29 cellular contexts compared by ENCODE assay signal in the genomic region with DNA sequence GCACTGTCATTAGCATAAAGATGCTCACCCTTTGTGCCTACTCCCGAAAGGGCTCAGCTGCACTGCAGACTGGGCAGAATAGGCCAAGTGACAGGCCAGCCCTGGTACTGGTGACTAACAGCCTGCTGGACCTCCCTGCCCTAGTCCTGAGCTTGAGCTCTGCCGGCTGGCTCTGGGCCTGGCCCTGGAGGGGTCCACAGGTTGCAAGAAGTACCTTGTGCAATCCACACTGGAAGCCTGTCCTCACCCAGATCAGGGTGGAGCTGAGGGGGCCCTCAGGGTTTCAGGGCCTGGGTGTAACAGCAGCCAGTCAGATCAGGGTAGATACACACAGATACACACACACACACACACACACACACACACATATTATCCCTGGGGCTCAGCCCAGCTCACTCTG. TPM values are rescaled to one million over a fixed set of nuclear protein-coding genes. Genes with fewer than 3 reads are reported as not detected.
DNase-seq lines count a peak whose midpoint lies in the region; ATAC-seq and TF ChIP-seq lines count a peak whose summit lies in the region.
"Had no signal": no experiment of that assay in that cellular context is flagged by ENCODE, and none has a peak within 500 bp of the region (broad histone marks: within the 10 kb centered on the region; RNA-seq: fewer than 3 reads in every experiment).

No MANE protein-coding gene starts in this region.

- BruUV-seq in MCF 10A (replicated peaks; lab: Mats Ljungman, UMichigan): no TSS peak

- peaks cover 12% of the 10 kb centered on the region for H3K27me3 Mint-ChIP-seq in MCF 10A (ENCODE audit: insufficient read depth, unreplicated experiment)
- H3K27me3 Mint-ChIP-seq: central memory CD8-positive, alpha-beta T cell; stimulated activated naive B cell treated with anti-CD40 and anti-IgM and Interleukin-4, amounts not matched to agents 10 μg/mL and 1 μg/mL and 100 μg/mL, for 72 hours had no signal

- CTCF ChIA-PET in MCF 10A (lab: Yijun Ruan, JAX): interaction anchor here (0.9 to 5.3 kb wide), 4 partner anchors 14 to 132 kb away, joined by 4 to 31 read pairs (median 10); no protein-coding TSS in a partner anchor

- H3K4me1 ChIP-seq in left lung (peaks cover 0 to 12% of the 10 kb centered on the region in 2 donors), SJCRH30 (peaks cover 4% of the 10 kb centered on the region; the same call in 1 of the 2 replicates)
- H3K4me1 ChIP-seq: uterus had no signal

- H3K4me3 Mint-ChIP-seq in MCF 10A (ENCODE audit: unreplicated experiment): no peak overlapping the region
- no peak overlapping the region for H3K4me3 Mint-ChIP-seq in stimulated activated effector memory CD8-positive, alpha-beta T cell treated with anti-CD3 and anti-CD28 coated beads, Interleukin-12 subunit alpha, Interleukin-12 subunit beta, amount 100 ng/mL, for 72 hours
- H3K4me3 Mint-ChIP-seq: CD4-positive, CD25-positive, alpha-beta regulatory T cell; central memory CD8-positive, alpha-beta T cell; neural crest cell; stimulated activated naive B cell treated with anti-CD40 and anti-IgM and Interleukin-4, amounts not matched to agents 10 μg/mL and 1 μg/mL and 100 μg/mL, for 72 hours; T-helper 2 cell treated with Interferon-gamma antibody and Interleukin-4, amounts not matched to agents 5 μg/mL and 100 μg/mL, for 36 hours had no signal

- no peak overlapping the region for H3K4me3 ChIP-seq in NB4 (ENCODE audit: low read depth, low read length)
- no peak overlapping the region for H3K4me3 ChIP-seq in left lung
- no peak overlapping the region for H3K4me3 ChIP-seq in SJCRH30
- H3K4me3 ChIP-seq: GM23248, sigmoid colon, suprapubic skin, uterus had no signal

- ATAC-seq in left lung (peak; percentile 97), HG03521 (IDR thresholded peaks at IDR 0.05; ENCODE audit: unreplicated experiment) (no peak)
- peak; percentile 24 for ATAC-seq in stimulated activated effector memory CD8-positive, alpha-beta T cell treated with anti-CD3 and anti-CD28 coated beads, Interleukin-12 subunit alpha, Interleukin-12 subunit beta, amount 100 ng/mL, for 72 hours
- ATAC-seq: stimulated activated naive B cell treated with anti-CD40 and anti-IgM and Interleukin-4, amounts not matched to agents 10 μg/mL and 1 μg/mL and 100 μg/mL, for 72 hours had no signal

- peak; percentile 66 for DNase-seq in NB4 (ENCODE audit: low read depth)
- peak; percentile 82 for DNase-seq in MCF 10A (ENCODE audit: unreplicated experiment)
- DNase-seq in left lung: peak; percentile 78 to 82
- DNase-seq in stimulated activated effector memory CD8-positive, alpha-beta T cell treated with anti-CD3 and anti-CD28 coated beads, Interleukin-12 subunit alpha, Interleukin-12 subunit beta, amount 100 ng/mL, for 72 hours (ENCODE audit: low spot score in 2 of 2): peak in 1 of 2 donors; percentile 46
- no peak for DNase-seq in A172 (ENCODE audit: low spot score)
- DNase-seq in SJCRH30: no peak
- DNase-seq: activated effector memory CD4-positive, alpha-beta T cell treated with anti-CD3 and anti-CD28 coated beads, Interleukin-2, amount 50 U/mL, for 16 hours; activated T-cell treated with anti-CD3 and anti-CD28 coated beads, Interleukin-2, amount 50 U/mL, for 1 hour; CD4-positive, CD25-positive, alpha-beta regulatory T cell; GM23248; islet precursor cell; NCI-H1105 treated with DMSO at 0.1 percent for 48 hours; NCI-H2029 treated with DMSO at 0.1 percent for 48 hours; NCI-H2227 treated with DMSO at 0.1 percent for 48 hours; NCI-H774; sigmoid colon; stimulated activated CD4-positive, alpha-beta T cell treated with anti-CD3 and anti-CD28 coated beads, Interleukin-4, amount 100 ng/mL, for 4 hours; stimulated activated naive B cell treated with anti-CD40 and anti-IgM and Interleukin-4, amounts not matched to agents 10 μg/mL and 1 μg/mL and 100 μg/mL, for 72 hours; uterus had no signal

- TF ChIP-seq POLR2A in NB4 (IDR thresholded peaks at IDR 0.05; ENCODE audit: extremely low read depth, insufficient read length): no peak

- H3K36me3 Mint-ChIP-seq in MCF 10A (ENCODE audit: insufficient read depth, unreplicated experiment): no peaks in the 10 kb centered on the region
- H3K36me3 Mint-ChIP-seq in stimulated activated effector memory CD8-positive, alpha-beta T cell treated with anti-CD3 and anti-CD28 coated beads, Interleukin-12 subunit alpha, Interleukin-12 subunit beta, amount 100 ng/mL, for 72 hours: no peaks in the 10 kb centered on the region
- H3K36me3 Mint-ChIP-seq: CD4-positive, CD25-positive, alpha-beta regulatory T cell; stimulated activated naive B cell treated with anti-CD40 and anti-IgM and Interleukin-4, amounts not matched to agents 10 μg/mL and 1 μg/mL and 100 μg/mL, for 72 hours had no signal

- H3K9me3 ChIP-seq in left lung (no peaks in the 10 kb centered on the region), SJCRH30 (replicated peaks) (no peaks in the 10 kb centered on the region)
- H3K9me3 ChIP-seq: sigmoid colon, suprapubic skin, uterus had no signal

- intact Hi-C loops in MCF 10A (cut with micrococcal nuclease) (no loop called here), left lung (cut with DNase I) (no loop called here)

- no peak overlapping the region for H3K27ac ChIP-seq in left lung
- H3K27ac ChIP-seq in SJCRH30: no peak overlapping the region
- H3K27ac ChIP-seq: GM23248, sigmoid colon, suprapubic skin, uterus had no signal

- TF ChIP-seq CTCF in NB4 (IDR thresholded peaks at IDR 0.05; ENCODE audit: low read depth, low read length) (no peak), MCF 10A (IDR thresholded peaks at IDR 0.05; ENCODE audit: unreplicated experiment) (no peak), left lung (IDR thresholded peaks at IDR 0.05) (no peak)

- POLR2A ChIA-PET in MCF 10A (lab: Yijun Ruan, JAX): interaction anchor here (0.7 to 2.0 kb wide), 10 partner anchors 9 to 44 kb away, joined by 3 to 14 read pairs (median 6); a partner anchor contains a TSS

- H3K9me3 Mint-ChIP-seq in MCF 10A (ENCODE audit: unreplicated experiment): peaks cover under 1% of the 10 kb centered on the region
- H3K9me3 Mint-ChIP-seq in stimulated activated effector memory CD8-positive, alpha-beta T cell treated with anti-CD3 and anti-CD28 coated beads, Interleukin-12 subunit alpha, Interleukin-12 subunit beta, amount 100 ng/mL, for 72 hours: no peaks in the 10 kb centered on the region
- H3K9me3 Mint-ChIP-seq: central memory CD8-positive, alpha-beta T cell; neural crest cell; stimulated activated naive B cell treated with anti-CD40 and anti-IgM and Interleukin-4, amounts not matched to agents 10 μg/mL and 1 μg/mL and 100 μg/mL, for 72 hours; T-helper 2 cell treated with Interferon-gamma antibody and Interleukin-4, amounts not matched to agents 5 μg/mL and 100 μg/mL, for 36 hours had no signal

- no peaks in the 10 kb centered on the region for H3K27me3 ChIP-seq in left lung
- no peaks in the 10 kb centered on the region for H3K27me3 ChIP-seq in SJCRH30
- H3K27me3 ChIP-seq: suprapubic skin, uterus had no signal

- H3K4me1 Mint-ChIP-seq in MCF 10A (ENCODE audit: insufficient read depth, unreplicated experiment): peaks cover 18% of the 10 kb centered on the region
- H3K4me1 Mint-ChIP-seq in stimulated activated effector memory CD8-positive, alpha-beta T cell treated with anti-CD3 and anti-CD28 coated beads, Interleukin-12 subunit alpha, Interleukin-12 subunit beta, amount 100 ng/mL, for 72 hours: peaks cover 7% of the 10 kb centered on the region
- H3K4me1 Mint-ChIP-seq: central memory CD8-positive, alpha-beta T cell; stimulated activated naive B cell treated with anti-CD40 and anti-IgM and Interleukin-4, amounts not matched to agents 10 μg/mL and 1 μg/mL and 100 μg/mL, for 72 hours had no signal

- no peak overlapping the region for H3K27ac Mint-ChIP-seq in MCF 10A (ENCODE audit: low read depth, unreplicated experiment)
- no peak overlapping the region for H3K27ac Mint-ChIP-seq in stimulated activated effector memory CD8-positive, alpha-beta T cell treated with anti-CD3 and anti-CD28 coated beads, Interleukin-12 subunit alpha, Interleukin-12 subunit beta, amount 100 ng/mL, for 72 hours
- H3K27ac Mint-ChIP-seq: CD4-positive, CD25-positive, alpha-beta regulatory T cell; progenitor cell of endocrine pancreas; stimulated activated naive B cell treated with anti-CD40 and anti-IgM and Interleukin-4, amounts not matched to agents 10 μg/mL and 1 μg/mL and 100 μg/mL, for 72 hours; T-helper 2 cell treated with Interferon-gamma antibody and Interleukin-4, amounts not matched to agents 5 μg/mL and 100 μg/mL, for 36 hours had no signal

- H3K36me3 ChIP-seq in left lung (no peaks in the 10 kb centered on the region), SJCRH30 (no peaks in the 10 kb centered on the region)
- H3K36me3 ChIP-seq: sigmoid colon, suprapubic skin, uterus had no signal

RNA-seq across cellular contexts. Expression of a gene that starts 27.3 kb away (rescaled TPM):
- not detected in 2 replicates for total RNA-seq in MCF 10A (2022)
- under 1 TPM; 0.08 to 0.15 TPM for total RNA-seq in left lung
- not detected in 2 replicates for total RNA-seq in A172 (2014; rRNA removed; shearing (Covaris generic))
- total RNA-seq in SJCRH30 (2014; rRNA removed; shearing (Covaris generic)): not detected in 2 replicates
- total RNA-seq: CD4-positive, CD25-positive, alpha-beta regulatory T cell; Daoy; dermis microvascular lymphatic vessel endothelial cell; glomerular endothelial cell; GM23248; lung microvascular endothelial cell; neural crest cell; progenitor cell of endocrine pancreas had no signal

RNA-seq across cellular contexts. Expression of a gene that starts 34.8 kb away (rescaled TPM):
- total RNA-seq in MCF 10A (2022) (0.30 TPM in 1 of 2 replicates, not detected in the other), left lung (100 to 1,000 TPM in 1 of 2 donors, 10 to 100 TPM in 1; 63.2 to 100 TPM)
- not detected in 2 replicates for total RNA-seq in A172 (2014; rRNA removed; shearing (Covaris generic))
- total RNA-seq in SJCRH30 (2014; rRNA removed; shearing (Covaris generic)): not detected in 2 replicates
- total RNA-seq: CD4-positive, CD25-positive, alpha-beta regulatory T cell; Daoy; dermis microvascular lymphatic vessel endothelial cell; glomerular endothelial cell; GM23248; lung microvascular endothelial cell; neural crest cell had no signal

Comparison
In these comparisons a context has a peak if more than half of its experiments do, and no peak if none do; other contexts are left out.
1. DNase-seq: peak in NB4 (single experiment), MCF 10A (single experiment) and left lung (2 of 2); none in A172 (single experiment) and SJCRH30 (0 of 2).
2. RNA of a gene that starts 34.8 kb away (total RNA-seq): 63.2 to 100 TPM in left lung; 0.30 TPM in MCF 10A, not detected in A172 and not detected in SJCRH30; every median in the first group is over 10 times any median in the second.